1 cellular context compared by ENCODE assay signal in genomic region chr9:93186151-93186715, GRCh38.
TF ChIP-seq lines count a peak whose summit lies in the region.

No MANE protein-coding gene starts in this region.

TF ChIP-seq in A549, 52 proteins besides CTCF, POLR2A, EP300 and RAD21 (continued from another document):
- no peak for TF ChIP-seq HES2 (IDR thresholded peaks at IDR 0.05)
- no peak for TF ChIP-seq TP53 (CRISPR knock-in tag; IDR thresholded peaks at IDR 0.05)
- no peak for TF ChIP-seq NFE2L2 (conservative IDR thresholded peaks at IDR 0.05; ENCODE audit: low read length)
- TF ChIP-seq RCOR1 (IDR thresholded peaks at IDR 0.05; ENCODE audit: low read depth, low read length) = no peak
- no peak for TF ChIP-seq SMC3 (IDR thresholded peaks at IDR 0.05)
- no peak for TF ChIP-seq KDM5A (IDR thresholded peaks at IDR 0.05)
TF ChIP-seq in A549: peak in this region for 0.
